In genomic region chr5:6812800-6813731, GRCh38 we compare ENCODE assay signal across 14 cellular contexts.
DNase-seq lines count a peak whose midpoint lies in the region; ATAC-seq and TF ChIP-seq lines count a peak whose summit lies in the region.
"Had no signal": no experiment of that assay in that cellular context is flagged by ENCODE, and none has a peak within 500 bp of the region (broad histone marks: within the 10 kb centered on the region; RNA-seq: fewer than 3 reads in every experiment).

No MANE protein-coding gene starts in this region.

- H3K9me3 ChIP-seq in body of pancreas (no peaks in the 10 kb centered on the region), upper lobe of right lung (no peaks in the 10 kb centered on the region)
- H3K9me3 ChIP-seq: breast epithelium, tibial nerve had no signal

- TF ChIP-seq CTCF in body of pancreas (IDR thresholded peaks at IDR 0.05), result no peak
- TF ChIP-seq CTCF in upper lobe of right lung (IDR thresholded peaks at IDR 0.05), result no peak

- H3K4me1 ChIP-seq in body of pancreas (peaks cover 17% of the 10 kb centered on the region), upper lobe of right lung (peaks cover 8% of the 10 kb centered on the region)
- H3K4me1 ChIP-seq: breast epithelium had no signal

- intact Hi-C loops in body of pancreas (cut with DNase I), result no loop called here
- intact Hi-C loops in upper lobe of right lung (cut with DNase I), result no loop called here

- TF ChIP-seq POLR2A in body of pancreas (IDR thresholded peaks at IDR 0.05), result no peak

- H3K27ac ChIP-seq in body of pancreas (peak overlapping the region; percentile 13 to 62 (median 44)), upper lobe of right lung (no peak overlapping the region)
- H3K27ac ChIP-seq: breast epithelium, tibial nerve had no signal

- H3K27me3 ChIP-seq in body of pancreas (no peaks in the 10 kb centered on the region), upper lobe of right lung (no peaks in the 10 kb centered on the region)
- H3K27me3 ChIP-seq: breast epithelium, tibial nerve had no signal

- DNase-seq in NCI-H2196 (lab: John Stamatoyannopoulos, UW; ENCODE audit: unreplicated experiment) (peak; percentile 25), NCI-H2196 treated with DMSO at 0.1 percent for 48 hours (lab: John Stamatoyannopoulos, UW; ENCODE audit: unreplicated experiment) (no peak), body of pancreas (peak; percentile 71 to 87 (median 78)), left kidney (ENCODE audit: low read depth, low spot score) (peak; percentile 12), upper lobe of right lung (no peak), SW480 (ENCODE audit: low spot score) (no peak)
- DNase-seq: activated CD4-positive, CD25-positive, alpha-beta regulatory T cell treated with anti-CD3 and anti-CD28 coated beads, Interleukin-2, amount 50 U/mL, for 72 hours; activated T-cell treated with anti-CD3 and anti-CD28 coated beads, Interleukin-2, amount 50 U/mL, for 4 hours; naive thymus-derived CD8-positive, alpha-beta T cell had no signal

- H3K4me3 ChIP-seq in body of pancreas (no peak overlapping the region), upper lobe of right lung (no peak overlapping the region)
- H3K4me3 ChIP-seq: breast epithelium, GM23338, tibial nerve had no signal

- no peaks in the 10 kb centered on the region for H3K36me3 ChIP-seq in body of pancreas (replicated peaks in 1 of 2; ENCODE audit: insufficient read depth in 1 of 2, low read depth in 2 of 2)
- H3K36me3 ChIP-seq in upper lobe of right lung, result no peaks in the 10 kb centered on the region
- H3K36me3 ChIP-seq: breast epithelium, tibial nerve had no signal

- WGBS in body of pancreas, 2 donors, result 7 to 28% methylated on average over 7 to 8 of the region's 8 CpGs

- ATAC-seq in body of pancreas (peak; percentile 89), upper lobe of right lung (peak; percentile 91), HG03460 (IDR thresholded peaks at IDR 0.05; ENCODE audit: unreplicated experiment) (no peak), GM18870 (IDR thresholded peaks at IDR 0.05; ENCODE audit: unreplicated experiment) (no peak)
- ATAC-seq: activated T-cell treated with anti-CD3 and anti-CD28 coated beads, Interleukin-2, amount 50 U/mL, for 4 hours; GM23338; naive thymus-derived CD8-positive, alpha-beta T cell had no signal

Comparison
In these comparisons a context has a peak if more than half of its experiments do, and no peak if none do; other contexts are left out.
1. DNase-seq: peak in NCI-H2196 (single experiment), body of pancreas (4 of 4) and left kidney (single experiment); none in NCI-H2196 treated with DMSO at 0.1 percent for 48 hours (single experiment), upper lobe of right lung (single experiment) and SW480 (single experiment).
2. ATAC-seq: peak in body of pancreas (single experiment) and upper lobe of right lung (single experiment); none in HG03460 (single experiment) and GM18870 (single experiment).